Comparison of ENCODE assay signal across 19 cellular contexts in genomic region chr1:23116216-23116836, GRCh38. TPM values are rescaled to one million over a fixed set of nuclear protein-coding genes. Genes with fewer than 3 reads are reported as not detected.
DNase-seq lines count a peak whose midpoint lies in the region; ATAC-seq, FAIRE-seq and TF ChIP-seq lines count a peak whose summit lies in the region.
"Had no signal": no experiment of that assay in that cellular context is flagged by ENCODE, and none has a peak within 500 bp of the region (broad histone marks: within the 10 kb centered on the region; RNA-seq: fewer than 3 reads in every experiment).

No MANE protein-coding gene starts in this region.

- TF ChIP-seq POLR2A in GM12878 (IDR thresholded peaks at IDR 0.05; ENCODE audit: low read depth, low read length) = no peak

- peak overlapping the region; percentile 62; the same call in 1 of the 2 replicates for H3K27ac ChIP-seq in C4-2B
- peak overlapping the region; percentile 50; the same call in 1 of the 2 replicates for H3K27ac ChIP-seq in GM12878 (ENCODE audit: control insufficient read depth, insufficient read depth)
- H3K27ac ChIP-seq: thoracic aorta had no signal

- no peaks in the 10 kb centered on the region for H3K36me3 Mint-ChIP-seq in mesothelial cell of epicardium
- H3K36me3 Mint-ChIP-seq: memory B cell had no signal

- H3K4me2 ChIP-seq in GM12878 (ENCODE audit: control insufficient read depth, insufficient read depth) = peak overlapping the region; percentile 22; the same call in 1 of the 2 replicates

- H3K27me3 Mint-ChIP-seq in mesothelial cell of epicardium (ENCODE audit: low read depth) = no peaks in the 10 kb centered on the region
- H3K27me3 Mint-ChIP-seq: activated naive CD8-positive, alpha-beta T cell treated with anti-CD3 and anti-CD28 coated beads, Interleukin-2, amount 50 U/mL, for 24 hours; memory B cell had no signal

- POLR2A ChIA-PET in HEK293T (lab: Yijun Ruan, JAX) (no interaction called here), GM12878 (lab: Charles Lee) (interaction anchor here (0.7 to 1.1 kb wide), 2 partner anchors 60 to 1939 kb away, joined by 3 read pairs; no protein-coding TSS in a partner anchor)

- H3K79me2 ChIP-seq in GM12878 (ENCODE audit: control insufficient read depth, insufficient read depth, low read length) = peaks cover 37% of the 10 kb centered on the region

- RAD21 ChIA-PET in GM12878 (lab: Charles Lee; ENCODE audit: unreplicated experiment) = interaction anchor here (1.1 to 8.0 kb wide), 3 partner anchors 17 to 67 kb away, joined by 3 to 66 read pairs (median 19); no protein-coding TSS in a partner anchor

- no peaks in the 10 kb centered on the region for H3K36me3 ChIP-seq in GM12878 (ENCODE audit: control insufficient read depth in 2 of 2, insufficient read depth in 2 of 2, low read length in 1 of 2)
- H3K36me3 ChIP-seq: thoracic aorta had no signal

- intact Hi-C loops in GM12878 (cut with micrococcal nuclease; ENCODE audit: unreplicated experiment) = no loop called here

- TF ChIP-seq CTCF in C4-2B (conservative IDR thresholded peaks at IDR 0.05) (no peak), GM12878 (IDR thresholded peaks at IDR 0.05 in 2 of 3, conservative IDR thresholded peaks at IDR 0.05 in 1 of 3; ENCODE audit: control insufficient read depth in 2 of 3, extremely low read depth in 1 of 3, insufficient read depth in 1 of 3, low read depth in 3 of 3, low read length in 3 of 3) (no peak), mesothelial cell of epicardium (IDR thresholded peaks at IDR 0.05; ENCODE audit: unreplicated experiment) (no peak)

- in situ Hi-C loops in GM12878 (cut with MboI) = no loop called here

- H3K9me3 ChIP-seq in GM12878 (replicated peaks; ENCODE audit: control insufficient read depth, insufficient read depth, low read length) = no peaks in the 10 kb centered on the region; the same call in 2 of the 3 replicates
- H3K9me3 ChIP-seq: thoracic aorta had no signal

- TF ChIP-seq EP300 in GM12878 (IDR thresholded peaks at IDR 0.05; ENCODE audit: borderline replicate concordance in 1 of 2, control insufficient read depth in 1 of 2, low read depth in 2 of 2, low read length in 2 of 2) = no peak

- peak overlapping the region; percentile 74 for H3K27ac Mint-ChIP-seq in mesothelial cell of epicardium
- H3K27ac Mint-ChIP-seq: activated naive CD8-positive, alpha-beta T cell treated with anti-CD3 and anti-CD28 coated beads, Interleukin-2, amount 50 U/mL, for 24 hours; activated T-helper 2 cell treated with anti-CD3 and anti-CD28 coated beads, Interferon-gamma antibody, Interleukin-2, Interleukin-4, amounts not matched to agents 10 μg/mL and 5 μg/mL and 100 μg/mL, durations not matched to agents 14 hours and 24 hours and 36 hours had no signal

- H3K4me3 Mint-ChIP-seq in mesothelial cell of epicardium = no peak overlapping the region
- H3K4me3 Mint-ChIP-seq: activated naive CD8-positive, alpha-beta T cell treated with anti-CD3 and anti-CD28 coated beads, Interleukin-2, amount 50 U/mL, for 24 hours; H9 had no signal

- no peak for FAIRE-seq in GM12878 (lab: Jason Lieb, UNC)
- FAIRE-seq: G401.6 had no signal

- no peak overlapping the region for H2AFZ ChIP-seq in GM12878 (ENCODE audit: control insufficient read depth, low read depth, low read length)

- H3K9me3 Mint-ChIP-seq in mesothelial cell of epicardium = no peaks in the 10 kb centered on the region
- H3K9me3 Mint-ChIP-seq: activated naive CD8-positive, alpha-beta T cell treated with anti-CD3 and anti-CD28 coated beads, Interleukin-2, amount 50 U/mL, for 24 hours; activated T-helper 2 cell treated with anti-CD3 and anti-CD28 coated beads, Interferon-gamma antibody, Interleukin-2, Interleukin-4, amounts not matched to agents 10 μg/mL and 5 μg/mL and 100 μg/mL, durations not matched to agents 14 hours and 24 hours and 36 hours; H9 had no signal

- no peak overlapping the region for H3K9ac ChIP-seq in GM12878 (ENCODE audit: control insufficient read depth, insufficient read depth, low read length)

- H3K27me3 ChIP-seq in GM12878 (replicated peaks in 1 of 2; ENCODE audit: control insufficient read depth in 2 of 2, insufficient read depth in 2 of 2, low read length in 1 of 2) = no peaks in the 10 kb centered on the region

- no peaks in the 10 kb centered on the region for H4K20me1 ChIP-seq in GM12878 (ENCODE audit: control insufficient read depth, insufficient read depth)

- 96% methylated on average over 6 of the region's 6 CpGs for WGBS in GM12878 (ENCODE audit: insufficient coverage, insufficient replicate concordance, low lambda C conversion rate, missing lambda C conversion rate)

- CTCF ChIA-PET in HEK293T (lab: Yijun Ruan, JAX) (interaction anchor here (0.6 kb wide), 1 partner anchor 42 kb away, joined by 4 read pairs; no protein-coding TSS in a partner anchor), GM12878 (lab: Yijun Ruan, JAX) (interaction anchor here (10.5 kb wide), 1 partner anchor 15 kb away, joined by 93 read pairs; no protein-coding TSS in a partner anchor)

- H3K4me1 Mint-ChIP-seq in mesothelial cell of epicardium = peaks cover 31% of the 10 kb centered on the region

- TF ChIP-seq RAD21 in GM12878 (IDR thresholded peaks at IDR 0.05; ENCODE audit: insufficient read depth, low read depth, low read length) = no peak

- H3K4me1 ChIP-seq in GM12878 (ENCODE audit: control insufficient read depth, insufficient read depth, low read length) = peaks cover 59% of the 10 kb centered on the region

- ATAC-seq in GM12878 = no peak
- ATAC-seq in HG02981 (IDR thresholded peaks at IDR 0.05; ENCODE audit: unreplicated experiment) = no peak
- ATAC-seq: activated naive CD8-positive, alpha-beta T cell treated with anti-CD3 and anti-CD28 coated beads, Interleukin-2, amount 50 U/mL, for 24 hours had no signal

- SMC1A ChIA-PET in GM12878 (lab: Charles Lee; ENCODE audit: uncharacterized antibody, unreplicated experiment) = interaction anchor here (15.1 to 17.6 kb wide), 2 partner anchors 15 to 64 kb away, joined by 188 to 199 read pairs; no protein-coding TSS in a partner anchor

- BruUV-seq in GM12878 (replicated peaks; lab: Mats Ljungman, UMichigan) = no TSS peak

- DNase-seq in HEK293T (ENCODE audit: extremely low spot score) (no peak), GM12878 (ENCODE audit: low read depth, low spot score) (no peak), mesothelial cell of epicardium (ENCODE audit: low spot score in 2 of 2, unreplicated experiment in 2 of 2) (no peak), putamen (ENCODE audit: low spot score) (no peak), SKM-1 (lab: John Stamatoyannopoulos, UW; ENCODE audit: unreplicated experiment) (no peak), cerebellum (ENCODE audit: low spot score) (no peak)
- DNase-seq: activated CD4-positive, CD25-positive, alpha-beta regulatory T cell treated with anti-CD3 and anti-CD28 coated beads, Interleukin-2, amount 50 U/mL, for 72 hours; activated naive CD8-positive, alpha-beta T cell treated with anti-CD3 and anti-CD28 coated beads, Interleukin-2, amount 50 U/mL, for 24 hours; DMS153; H9; NCI-H1694; NCI-H2171 treated with DMSO at 0.1 percent for 48 hours; NCI-H526 had no signal

- H3K4me3 ChIP-seq in GM12878 = no peak overlapping the region
- H3K4me3 ChIP-seq: thoracic aorta had no signal

TF ChIP-seq in HEK293T, 16 proteins besides CTCF, POLR2A, EP300 and RAD21 (continues in another document):
- TF ChIP-seq HDGF (IDR thresholded peaks at IDR 0.05; ENCODE audit: borderline replicate concordance) (no peak), PKNOX1 (IDR thresholded peaks at IDR 0.05) (peak; percentile 9; the same call in 1 of the 2 replicates), SP1 (IDR thresholded peaks at IDR 0.05) (no peak), SUZ12 (IDR thresholded peaks at IDR 0.05) (no peak)

TF ChIP-seq in GM12878, 131 proteins besides CTCF, POLR2A, EP300 and RAD21 (continues in another document):
- TF ChIP-seq SIX5 (IDR thresholded peaks at IDR 0.05; ENCODE audit: low read depth, low read length, severe bottlenecking) (no peak), CHD2 (IDR thresholded peaks at IDR 0.05; ENCODE audit: borderline replicate concordance, low read depth, low read length) (no peak)

RNA-seq across cellular contexts. Expression of gene LUZP1, which starts 52.3 kb away (rescaled TPM):
- total RNA-seq in GM12878 (2013; cell fraction: nucleolus; rRNA removed) = 26.6 and 27.5 TPM in 2 replicates
- total RNA-seq in GM12878 (2014; rRNA removed) (13.8 and 15.5 TPM in 2 replicates), GM12878 (2014; rRNA removed; fragmentation: Illumina TruSeq; extraction: Trizol) (17.1 and 17.5 TPM in 2 replicates), GM12878 (2021) (24.0 and 24.8 TPM in 2 replicates), mesothelial cell of epicardium (67.6 to 71.9 TPM (median 69.4 TPM) in 3 replicates), cerebellum (13.0 TPM)
- polyA plus RNA-seq in GM12878 (2011; ENCODE audit: low read depth) = 4.1 TPM
- polyA plus RNA-seq in GM12878 (2011; rRNA removed) (10.6 and 12.2 TPM in 2 replicates), GM12878 (2014; fragmentation: Illumina TruSeq; extraction: Trizol) (19.7 and 22.8 TPM in 2 replicates), GM12878 (2014; fragmentation: Nextera tagmentation; extraction: Ambion mirVana) (10 to 100 TPM; 11.3 to 17.1 TPM), GM12878 (2014; rRNA removed) (11.3 and 11.7 TPM in 2 replicates), GM12878 (2016; fragmentation: Nextera tagmentation; extraction: Ambion mirVana) (10 to 100 TPM; 27.1 to 28.2 TPM)
- polyA plus RNA-seq in GM12878 (2011; cell fraction: cytosol; rRNA removed) = 8.2 and 8.4 TPM in 2 replicates
- 15.0 and 17.1 TPM in 2 replicates for polyA plus RNA-seq in GM12878 (2011; cell fraction: nucleus; rRNA removed)
- polyA plus RNA-seq in GM12878 (2012) = 5.0 and 5.6 TPM in 2 replicates
- polyA minus RNA-seq in GM12878 (2011; rRNA and poly(A)+ RNA removed) = 18.1 and 18.9 TPM in 2 replicates
- 5.2 and 6.7 TPM in 2 replicates for polyA minus RNA-seq in GM12878 (2011; cell fraction: cytosol; rRNA and poly(A)+ RNA removed)
- 10.8 and 14.2 TPM in 2 replicates for polyA minus RNA-seq in GM12878 (2011; cell fraction: nucleus; rRNA and poly(A)+ RNA removed)
